Comparison of ENCODE assay signal across 8 cellular contexts in genomic region chr1:1157914-1158710, GRCh38. TPM values are rescaled to one million over a fixed set of nuclear protein-coding genes. Genes with fewer than 3 reads are reported as not detected.
A peak's percentile ranks its signal among the peaks of the same experiment; 100 is the strongest.
DNase-seq lines count a peak whose midpoint lies in the region; ATAC-seq, FAIRE-seq and TF ChIP-seq lines count a peak whose summit lies in the region.

No MANE protein-coding gene starts in this region.

- no peaks in the 10 kb centered on the region for H3K36me3 Mint-ChIP-seq in activated T-helper 17 cell treated with anti-CD3 and anti-CD28 coated beads, Interleukin-2, amount 50 U/mL, for 72 hours (ENCODE audit: low read depth)
- H3K36me3 Mint-ChIP-seq in naive thymus-derived CD4-positive, alpha-beta T cell: peaks cover 0 to 8% (median 0%) of the 10 kb centered on the region in 5 donors

- peak overlapping the region; percentile 100 for H3K4me2 ChIP-seq in A549

- no peaks in the 10 kb centered on the region for H3K27me3 Mint-ChIP-seq in activated T-helper 17 cell treated with anti-CD3 and anti-CD28 coated beads, Interleukin-2, amount 50 U/mL, for 72 hours
- H3K27me3 Mint-ChIP-seq in naive thymus-derived CD4-positive, alpha-beta T cell: no peaks in the 10 kb centered on the region

- FAIRE-seq in A549 (lab: Jason Lieb, UNC) (no peak), GM18507 (lab: Jason Lieb, UNC) (peak; percentile 12), RCC 7860 (lab: Jason Lieb, UNC) (no peak)

- intact Hi-C loops in naive thymus-derived CD4-positive, alpha-beta T cell (cut with micrococcal nuclease): loop anchor here (1.0 to 5.0 kb wide), 5 partner anchors 14 to 91 kb away; partner anchors contain the start of genes B3GALT6 (in 1 of the 2) and SDF4 (in 1 of the 2)

- WGBS in A549 (ENCODE audit: missing lambda C conversion rate): 86% methylated on average over 8 of the region's 46 CpGs

- TF ChIP-seq EP300 in A549 (IDR thresholded peaks at IDR 0.05): no peak

- H3K27ac ChIP-seq in A549: peak overlapping the region; percentile 95
- peak overlapping the region; percentile 55 for H3K27ac ChIP-seq in KOPT-K1 (ENCODE audit: low read depth, low read length, poor library complexity, severe bottlenecking)
- H3K27ac ChIP-seq in naive thymus-derived CD4-positive, alpha-beta T cell (ENCODE audit: low read depth, low read length): peak overlapping the region; percentile 91

- TF ChIP-seq RAD21 in A549 (conservative IDR thresholded peaks at IDR 0.05 in 1 of 2, IDR thresholded peaks at IDR 0.05 in 1 of 2): no peak

- H3K9me3 Mint-ChIP-seq in activated T-helper 17 cell treated with anti-CD3 and anti-CD28 coated beads, Interleukin-2, amount 50 U/mL, for 72 hours: peaks cover 13% of the 10 kb centered on the region
- peaks cover 0 to 16% (median 5%) of the 10 kb centered on the region in 11 donors for H3K9me3 Mint-ChIP-seq in naive thymus-derived CD4-positive, alpha-beta T cell

- H3K4me1 Mint-ChIP-seq in activated T-helper 17 cell treated with anti-CD3 and anti-CD28 coated beads, Interleukin-2, amount 50 U/mL, for 72 hours: peaks cover 8% of the 10 kb centered on the region
- H3K4me1 Mint-ChIP-seq in naive thymus-derived CD4-positive, alpha-beta T cell: peaks cover 0 to 10% (median 2%) of the 10 kb centered on the region in 7 donors

- POLR2A ChIA-PET in A549 (lab: Yijun Ruan, JAX): interaction anchor here (0.6 to 1.0 kb wide), 2 partner anchors 8 to 9 kb away, joined by 3 to 5 read pairs; no protein-coding TSS in a partner anchor
- POLR2A ChIA-PET in naive thymus-derived CD4-positive, alpha-beta T cell (lab: Charles Lee): interaction anchor here (0.6 to 1.7 kb wide), 6 partner anchors 13 to 149 kb away, joined by 3 to 6 read pairs (median 4); partner anchors contain the start of gene ACAP3

- DNase-seq in A549 (ENCODE audit: low read depth in 1 of 2, low spot score in 1 of 2) (no peak), GM18507 (ENCODE audit: extremely low spot score, insufficient read length, low read depth) (peak; percentile 65), fibroblast of villous mesenchyme (ENCODE audit: low read depth) (peak; percentile 26), NCI-H1417 treated with DMSO at 0.1 percent for 48 hours (lab: John Stamatoyannopoulos, UW) (no peak), RCC 7860 (ENCODE audit: low spot score) (no peak)
- peak in 8 of 9 donors; percentile 24 to 55 (median 38) for DNase-seq in naive thymus-derived CD4-positive, alpha-beta T cell

- TF ChIP-seq CTCF in A549 (IDR thresholded peaks at IDR 0.05): no peak
- no peak for TF ChIP-seq CTCF in fibroblast of villous mesenchyme (IDR thresholded peaks at IDR 0.05; ENCODE audit: insufficient read depth, low read depth, low read length)

- TF ChIP-seq POLR2A in A549 (IDR thresholded peaks at IDR 0.05; ENCODE audit: low read length): no peak

- peak; percentile 63 to 65; a peak in 5 of 6 replicates for ATAC-seq in A549
- peak; percentile 75 for ATAC-seq in activated T-helper 17 cell treated with anti-CD3 and anti-CD28 coated beads, Interleukin-2, amount 50 U/mL, for 72 hours (replicated peaks)
- peak; percentile 66 for ATAC-seq in naive thymus-derived CD4-positive, alpha-beta T cell

- CTCF ChIA-PET in A549 (lab: Yijun Ruan, JAX): interaction anchor here (2.2 kb wide), 1 partner anchor 36 kb away, joined by 12 read pairs; no protein-coding TSS in a partner anchor
- CTCF ChIA-PET in naive thymus-derived CD4-positive, alpha-beta T cell (lab: Charles Lee): interaction anchor here (1.1 kb wide), 1 partner anchor 93 kb away, joined by 5 read pairs; no protein-coding TSS in a partner anchor

- no peaks in the 10 kb centered on the region for H3K27me3 ChIP-seq in naive thymus-derived CD4-positive, alpha-beta T cell (ENCODE audit: control insufficient read depth in 2 of 2, insufficient read depth in 2 of 2, low read length in 2 of 2)

- H3K4me3 ChIP-seq in A549 (peak overlapping the region; percentile 54), fibroblast of villous mesenchyme (ENCODE audit: low read depth, low read length) (peak overlapping the region; percentile 61)
- H3K4me3 ChIP-seq in naive thymus-derived CD4-positive, alpha-beta T cell (ENCODE audit: low read length): peak overlapping the region; percentile 81

- H3K36me3 ChIP-seq in KOPT-K1 (ENCODE audit: insufficient read depth, low read length): no peaks in the 10 kb centered on the region
- no peaks in the 10 kb centered on the region for H3K36me3 ChIP-seq in naive thymus-derived CD4-positive, alpha-beta T cell (ENCODE audit: control insufficient read depth in 2 of 3, insufficient read depth in 3 of 3, low read length in 3 of 3)

- peak overlapping the region; percentile 54 for H3K4me3 Mint-ChIP-seq in activated T-helper 17 cell treated with anti-CD3 and anti-CD28 coated beads, Interleukin-2, amount 50 U/mL, for 72 hours
- H3K4me3 Mint-ChIP-seq in naive thymus-derived CD4-positive, alpha-beta T cell: peak overlapping the region in 8 of 10 donors; percentile 34 to 84 (median 55)

- H3K27ac Mint-ChIP-seq in activated T-helper 17 cell treated with anti-CD3 and anti-CD28 coated beads, Interleukin-2, amount 50 U/mL, for 72 hours: no peak overlapping the region
- peak overlapping the region in 3 of 9 donors; percentile 47 to 62 (median 62) for H3K27ac Mint-ChIP-seq in naive thymus-derived CD4-positive, alpha-beta T cell

- no peaks in the 10 kb centered on the region for H3K9me3 ChIP-seq in A549
- peaks cover 15% of the 10 kb centered on the region for H3K9me3 ChIP-seq in KOPT-K1 (ENCODE audit: insufficient read depth, low read length, poor library complexity, severe bottlenecking)
- peaks cover 0 to 16% (median 3%) of the 10 kb centered on the region in 3 experiments for H3K9me3 ChIP-seq in naive thymus-derived CD4-positive, alpha-beta T cell (ENCODE audit: control insufficient read depth in 2 of 3, low read length in 3 of 3)

- H3K4me1 ChIP-seq in A549: peaks cover 12% of the 10 kb centered on the region
- peaks cover 4 to 5% of the 10 kb centered on the region in 2 donors for H3K4me1 ChIP-seq in naive thymus-derived CD4-positive, alpha-beta T cell (ENCODE audit: control insufficient read depth in 2 of 2, insufficient read depth in 2 of 2, low read length in 2 of 2)

TF ChIP-seq in A549, 52 proteins besides CTCF, POLR2A, EP300 and RAD21 (continues in another document):
- TF ChIP-seq FOXS1 (CRISPR knock-in tag; IDR thresholded peaks at IDR 0.05) (no peak), MAX (IDR thresholded peaks at IDR 0.05) (no peak), HOXB13 (CRISPR knock-in tag; IDR thresholded peaks at IDR 0.05; ENCODE audit: low read depth) (no peak), ESRRA (IDR thresholded peaks at IDR 0.05; ENCODE audit: borderline replicate concordance, low read length) (no peak), ZC3H11A (IDR thresholded peaks at IDR 0.05) (no peak)

RNA-seq across cellular contexts. Expression of gene TTLL10, which starts 15.6 kb away (rescaled TPM):
- polyA plus RNA-seq in A549 (2011; rRNA removed) (not detected in 2 replicates), A549 (2017; fragmentation: RNase III; extraction: RNeasy Plus Mini Kit Qiagen cat#74134 plus additional on column Dnase treatment) (not detected in 3 replicates)
- polyA plus RNA-seq in A549 (2012; cell fraction: cytosol; rRNA removed): not detected in 2 replicates
- not detected in 2 replicates for polyA plus RNA-seq in A549 (2012; cell fraction: nucleus; rRNA removed)
- not detected in 2 replicates for polyA minus RNA-seq in A549 (2011; rRNA and poly(A)+ RNA removed)
- under 1 TPM in 1 of 2 donors, not detected in 1; 0.11 TPM for total RNA-seq in activated T-helper 17 cell treated with anti-CD3 and anti-CD28 coated beads, Interleukin-2, amount 50 U/mL, for 72 hours
- not detected in 2 replicates for total RNA-seq in fibroblast of villous mesenchyme
- total RNA-seq in naive thymus-derived CD4-positive, alpha-beta T cell: under 1 TPM in 2 of 5 experiments, not detected in 3; 0.58 to 0.80 TPM
- not detected for polyA plus RNA-seq in naive thymus-derived CD4-positive, alpha-beta T cell

RNA-seq across cellular contexts. Expression of gene C1orf159, which starts 42.2 kb away (rescaled TPM):
- polyA plus RNA-seq in A549 (2011; rRNA removed) (3.2 and 4.0 TPM in 2 replicates), A549 (2017; fragmentation: RNase III; extraction: RNeasy Plus Mini Kit Qiagen cat#74134 plus additional on column Dnase treatment) (8.8 to 10.4 TPM (median 10.2 TPM) in 3 replicates)
- polyA plus RNA-seq in A549 (2012; cell fraction: cytosol; rRNA removed): 12.4 and 20.3 TPM in 2 replicates
- polyA plus RNA-seq in A549 (2012; cell fraction: nucleus; rRNA removed): 71.3 and 92.0 TPM in 2 replicates
- polyA minus RNA-seq in A549 (2011; rRNA and poly(A)+ RNA removed): 1.8 and 2.4 TPM in 2 replicates
- total RNA-seq in activated T-helper 17 cell treated with anti-CD3 and anti-CD28 coated beads, Interleukin-2, amount 50 U/mL, for 72 hours: 10 to 100 TPM; 15.7 to 18.8 TPM
- 6.5 and 7.1 TPM in 2 replicates for total RNA-seq in fibroblast of villous mesenchyme
- total RNA-seq in naive thymus-derived CD4-positive, alpha-beta T cell: 10 to 100 TPM; 17.6 to 21.9 (median 19.6) TPM
- polyA plus RNA-seq in naive thymus-derived CD4-positive, alpha-beta T cell: 10 to 100 TPM in 1 of 2 donors, 1 to 10 TPM in 1; 6.4 to 10.5 TPM

RNA-seq across cellular contexts. Expression of gene TNFRSF18, which starts 48.3 kb away (rescaled TPM):
- not detected in 2 replicates for polyA plus RNA-seq in A549 (2011; rRNA removed)
- polyA plus RNA-seq in A549 (2012; cell fraction: cytosol; rRNA removed): not detected in 2 replicates
- polyA plus RNA-seq in A549 (2012; cell fraction: nucleus; rRNA removed): not detected in 2 replicates
- polyA plus RNA-seq in A549 (2017; fragmentation: RNase III; extraction: RNeasy Plus Mini Kit Qiagen cat#74134 plus additional on column Dnase treatment): not detected in 3 replicates
- not detected in 2 replicates for polyA minus RNA-seq in A549 (2011; rRNA and poly(A)+ RNA removed)
- 100 to 1,000 TPM; 105 to 796 TPM for total RNA-seq in activated T-helper 17 cell treated with anti-CD3 and anti-CD28 coated beads, Interleukin-2, amount 50 U/mL, for 72 hours
- not detected in 2 replicates for total RNA-seq in fibroblast of villous mesenchyme
- 10 to 100 TPM in 2 of 5 experiments, 1 to 10 TPM in 1, not detected in 2; 2.6 to 81.7 (median 12.6) TPM for total RNA-seq in naive thymus-derived CD4-positive, alpha-beta T cell
- polyA plus RNA-seq in naive thymus-derived CD4-positive, alpha-beta T cell: under 1 TPM in 1 of 2 donors, not detected in 1; 0.32 TPM

RNA-seq across cellular contexts. Expression of gene TNFRSF4, which starts 55.8 kb away (rescaled TPM):
- not detected in 2 replicates for polyA plus RNA-seq in A549 (2011; rRNA removed)
- 0.04 TPM in 1 of 2 replicates, not detected in the other for polyA plus RNA-seq in A549 (2012; cell fraction: cytosol; rRNA removed)
- 0.19 and 0.21 TPM in 2 replicates for polyA plus RNA-seq in A549 (2012; cell fraction: nucleus; rRNA removed)
- not detected in 3 replicates for polyA plus RNA-seq in A549 (2017; fragmentation: RNase III; extraction: RNeasy Plus Mini Kit Qiagen cat#74134 plus additional on column Dnase treatment)
- not detected in 2 replicates for polyA minus RNA-seq in A549 (2011; rRNA and poly(A)+ RNA removed)
- total RNA-seq in activated T-helper 17 cell treated with anti-CD3 and anti-CD28 coated beads, Interleukin-2, amount 50 U/mL, for 72 hours: 1,000 to 10,000 TPM in 1 of 2 donors, 100 to 1,000 TPM in 1; 384 to 1,007 TPM
- 0.32 and 0.43 TPM in 2 replicates for total RNA-seq in fibroblast of villous mesenchyme
- total RNA-seq in naive thymus-derived CD4-positive, alpha-beta T cell: 100 to 1,000 TPM in 1 of 5 experiments, 10 to 100 TPM in 1, 1 to 10 TPM in 2, under 1 TPM in 1; 0.49 to 192 (median 7.8) TPM
- 1 to 10 TPM; 1.4 to 1.5 TPM for polyA plus RNA-seq in naive thymus-derived CD4-positive, alpha-beta T cell

Comparison
In these comparisons a context has a peak if more than half of its experiments do, and no peak if none do; other contexts are left out.
1. DNase-seq: peak in GM18507 (single experiment), fibroblast of villous mesenchyme (single experiment) and naive thymus-derived CD4-positive, alpha-beta T cell (8 of 9); none in A549 (0 of 2), NCI-H1417 treated with DMSO at 0.1 percent for 48 hours (single experiment) and RCC 7860 (single experiment).
2. Peak in every context shown above with its lines, with median percentiles within 50 percentile points of each other: ATAC-seq, H3K27ac ChIP-seq and H3K4me3 ChIP-seq.